20 cellular contexts compared by ENCODE assay signal in genomic region chr22:41779889-41780505, GRCh38. TPM values are rescaled to one million over a fixed set of nuclear protein-coding genes. Genes with fewer than 3 reads are reported as not detected.
DNase-seq lines count a peak whose midpoint lies in the region; ATAC-seq and FAIRE-seq lines count a peak whose summit lies in the region.
"Had no signal": no experiment of that assay in that cellular context is flagged by ENCODE, and none has a peak within 500 bp of the region (broad histone marks: within the 10 kb centered on the region; RNA-seq: fewer than 3 reads in every experiment).

No MANE protein-coding gene starts in this region.

- no peaks in the 10 kb centered on the region for H3K27me3 ChIP-seq in CD4-positive, CD25-positive, alpha-beta regulatory T cell (ENCODE audit: control insufficient read depth, insufficient read depth, low read length)
- H3K27me3 ChIP-seq: adrenal gland, heart left ventricle, transverse colon had no signal

- H3K4me3 Mint-ChIP-seq in CD4-positive, CD25-positive, alpha-beta regulatory T cell = peak overlapping the region; percentile 53 to 93 (median 84)
- peak overlapping the region; percentile 69 to 90 (median 87) for H3K4me3 Mint-ChIP-seq in immature natural killer cell

- peak in 1 of 3 donors; percentile 28 for DNase-seq in CD4-positive, CD25-positive, alpha-beta regulatory T cell
- DNase-seq in GM19239 (ENCODE audit: insufficient read length, low spot score) (no peak), immature natural killer cell (peak in 1 of 3 donors; percentile 6), DMS153 (lab: John Stamatoyannopoulos, UW) (no peak), SIG-M5 treated with dmso at 0.1 percent for 504 hours (lab: John Stamatoyannopoulos, UW; ENCODE audit: unreplicated experiment) (no peak), left ventricle myocardium superior (no peak)
- peak; percentile 25 to 27 for DNase-seq in activated T-cell treated with anti-CD3 and anti-CD28 coated beads, Interleukin-2, amount 50 U/mL, for 48 hours
- DNase-seq: activated CD4-positive, CD25-positive, alpha-beta regulatory T cell treated with anti-CD3 and anti-CD28 coated beads, Interleukin-2, amount 50 U/mL, for 72 hours; adrenal gland; C1 segment of cervical spinal cord; EL; heart left ventricle; kidney; NCI-H1694 treated with DMSO at 0.1 percent for 48 hours; NCI-H510A treated with DMSO at 0.1 percent for 48 hours; PC-9; transverse colon had no signal

- H3K36me3 ChIP-seq in CD4-positive, CD25-positive, alpha-beta regulatory T cell (ENCODE audit: control insufficient read depth, insufficient read depth, low read length) = peaks cover 12% of the 10 kb centered on the region
- H3K36me3 ChIP-seq: adrenal gland, heart left ventricle, transverse colon had no signal

- no peaks in the 10 kb centered on the region for H3K9me3 Mint-ChIP-seq in CD4-positive, CD25-positive, alpha-beta regulatory T cell
- H3K9me3 Mint-ChIP-seq in immature natural killer cell = no peaks in the 10 kb centered on the region

- ATAC-seq in CD4-positive, CD25-positive, alpha-beta regulatory T cell (ENCODE audit: low read depth in 2 of 2) = no peak
- ATAC-seq in HG03139 (IDR thresholded peaks at IDR 0.05; ENCODE audit: unreplicated experiment) = no peak
- ATAC-seq in left ventricle myocardium superior = no peak
- ATAC-seq: heart left ventricle had no signal

- no peaks in the 10 kb centered on the region for H3K27me3 Mint-ChIP-seq in CD4-positive, CD25-positive, alpha-beta regulatory T cell
- H3K27me3 Mint-ChIP-seq in immature natural killer cell (ENCODE audit: low read depth in 3 of 3) = peaks cover 0 to 6% (median 0%) of the 10 kb centered on the region in 3 donors

- peak overlapping the region; percentile 95 for H3K4me3 ChIP-seq in CD4-positive, CD25-positive, alpha-beta regulatory T cell (ENCODE audit: low read depth, low read length)
- H3K4me3 ChIP-seq: adrenal gland, PC-9, transverse colon had no signal

- no peaks in the 10 kb centered on the region for H3K9me3 ChIP-seq in CD4-positive, CD25-positive, alpha-beta regulatory T cell (ENCODE audit: control insufficient read depth in 2 of 2, low read length in 2 of 2)
- H3K9me3 ChIP-seq: adrenal gland, heart left ventricle, transverse colon had no signal

- intact Hi-C loops in left ventricle myocardium superior (cut with micrococcal nuclease) = no loop called here

- H3K27ac Mint-ChIP-seq in CD4-positive, CD25-positive, alpha-beta regulatory T cell = peak overlapping the region; percentile 99 to 100 (median 99)
- peak overlapping the region; percentile 98 to 100 (median 100) for H3K27ac Mint-ChIP-seq in immature natural killer cell

- H3K27ac ChIP-seq in CD4-positive, CD25-positive, alpha-beta regulatory T cell (ENCODE audit: insufficient read depth, low read length, poor library complexity, severe bottlenecking) = peak overlapping the region; percentile 91
- H3K27ac ChIP-seq: parathyroid adenoma, PC-9 had no signal

- peaks cover 9% of the 10 kb centered on the region for H3K36me3 Mint-ChIP-seq in CD4-positive, CD25-positive, alpha-beta regulatory T cell
- peaks cover 0 to 4% (median 4%) of the 10 kb centered on the region in 3 donors for H3K36me3 Mint-ChIP-seq in immature natural killer cell

- peaks cover 51% of the 10 kb centered on the region for H3K4me1 ChIP-seq in CD4-positive, CD25-positive, alpha-beta regulatory T cell (ENCODE audit: control insufficient read depth, insufficient read depth, low read length, poor library complexity, severe bottlenecking)
- H3K4me1 ChIP-seq: adrenal gland, parathyroid adenoma had no signal

- peak; percentile 49 for FAIRE-seq in GM19239 (lab: Jason Lieb, UNC)
- FAIRE-seq: colon, kidney had no signal

- H3K4me1 Mint-ChIP-seq in CD4-positive, CD25-positive, alpha-beta regulatory T cell = peaks cover 7 to 62% (median 33%) of the 10 kb centered on the region in 4 donors
- H3K4me1 Mint-ChIP-seq in immature natural killer cell = peaks cover 46 to 47% of the 10 kb centered on the region in 2 donors

RNA-seq across cellular contexts. Expression of gene CCDC134, which starts 20.5 kb away (rescaled TPM):
- total RNA-seq in CD4-positive, CD25-positive, alpha-beta regulatory T cell = 21.1 TPM
- polyA plus RNA-seq in CD4-positive, CD25-positive, alpha-beta regulatory T cell = 1 to 10 TPM; 3.6 to 7.7 (median 5.3) TPM
- 1 to 10 TPM; 1.8 to 6.6 (median 4.2) TPM for polyA plus RNA-seq in immature natural killer cell
- 5.9 TPM for total RNA-seq in left ventricle myocardium superior

RNA-seq across cellular contexts. Expression of gene SREBF2, which starts 52.9 kb away (rescaled TPM):
- 98.6 TPM for total RNA-seq in CD4-positive, CD25-positive, alpha-beta regulatory T cell
- 10 to 100 TPM; 12.8 to 14.7 (median 13.5) TPM for polyA plus RNA-seq in CD4-positive, CD25-positive, alpha-beta regulatory T cell
- polyA plus RNA-seq in immature natural killer cell = 10 to 100 TPM; 16.9 to 40.3 (median 22.9) TPM
- total RNA-seq in left ventricle myocardium superior = 89.7 TPM

Comparison
In these comparisons a context has a peak if more than half of its experiments do, and no peak if none do; other contexts are left out.
1. DNase-seq: peak in activated T-cell treated with anti-CD3 and anti-CD28 coated beads, Interleukin-2, amount 50 U/mL, for 48 hours (2 of 2); none in GM19239 (single experiment), DMS153 (single experiment), SIG-M5 treated with dmso at 0.1 percent for 504 hours (single experiment) and left ventricle myocardium superior (single experiment).